Comparison of ENCODE assay signal across 1 cellular context in genomic region chr2:86719637-86720540, GRCh38.
A peak's percentile ranks its signal among the peaks of the same experiment; 100 is the strongest.
TF ChIP-seq lines count a peak whose summit lies in the region.
"Not testable (repeated sequence)": the region's sequence is repeated elsewhere in the genome, so short reads cannot be mapped to it uniquely, and the experiment has no call there.

A gene with protein sequence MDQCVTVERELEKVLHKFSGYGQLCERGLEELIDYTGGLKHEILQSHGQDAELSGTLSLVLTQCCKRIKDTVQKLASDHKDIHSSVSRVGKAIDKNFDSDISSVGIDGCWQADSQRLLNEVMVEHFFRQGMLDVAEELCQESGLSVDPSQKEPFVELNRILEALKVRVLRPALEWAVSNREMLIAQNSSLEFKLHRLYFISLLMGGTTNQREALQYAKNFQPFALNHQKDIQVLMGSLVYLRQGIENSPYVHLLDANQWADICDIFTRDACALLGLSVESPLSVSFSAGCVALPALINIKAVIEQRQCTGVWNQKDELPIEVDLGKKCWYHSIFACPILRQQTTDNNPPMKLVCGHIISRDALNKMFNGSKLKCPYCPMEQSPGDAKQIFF (plus strand): TSS chr2:86720291. CDS start chr2:86720668, 377 bp downstream.

TF ChIP-seq in HepG2, 621 proteins besides CTCF, POLR2A, EP300 and RAD21 (continued from another document and continues in another):
- 0 out of 2 replicates have a peak, but pooled peaks have one; percentile 10 for TF ChIP-seq HMG20A (CRISPR knock-in tag; IDR thresholded peaks at IDR 0.05; ENCODE audit: borderline replicate concordance)
- peak; percentile 18 to 49; a peak in 2 of 4 replicates for TF ChIP-seq HMGXB4 (CRISPR knock-in tag; IDR thresholded peaks at IDR 0.05; ENCODE audit: borderline replicate concordance in 1 of 2, low read depth in 1 of 2)
- peak; percentile 26 for TF ChIP-seq FOSL2 (CRISPR knock-in tag; IDR thresholded peaks at IDR 0.05)
- TF ChIP-seq ZKSCAN8 (CRISPR knock-in tag; IDR thresholded peaks at IDR 0.05; ENCODE audit: borderline replicate concordance), result peak; percentile 37; the same call in 1 of the 2 replicates
- TF ChIP-seq RXRA (CRISPR knock-in tag; IDR thresholded peaks at IDR 0.05), result 0 out of 2 replicates have a peak, but pooled peaks have one; percentile 70
- TF ChIP-seq, protein P1, sequence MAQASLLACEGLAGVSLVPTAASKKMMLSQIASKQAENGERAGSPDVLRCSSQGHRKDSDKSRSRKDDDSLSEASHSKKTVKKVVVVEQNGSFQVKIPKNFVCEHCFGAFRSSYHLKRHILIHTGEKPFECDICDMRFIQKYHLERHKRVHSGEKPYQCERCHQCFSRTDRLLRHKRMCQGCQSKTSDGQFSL (CRISPR knock-in tag; IDR thresholded peaks at IDR 0.05), result 0 out of 2 replicates have a peak, but pooled peaks have one; percentile 63
- peak; percentile 92 for TF ChIP-seq KDM2A (CRISPR knock-in tag; IDR thresholded peaks at IDR 0.05; ENCODE audit: borderline replicate concordance, low read depth)
- TF ChIP-seq, protein P2, sequence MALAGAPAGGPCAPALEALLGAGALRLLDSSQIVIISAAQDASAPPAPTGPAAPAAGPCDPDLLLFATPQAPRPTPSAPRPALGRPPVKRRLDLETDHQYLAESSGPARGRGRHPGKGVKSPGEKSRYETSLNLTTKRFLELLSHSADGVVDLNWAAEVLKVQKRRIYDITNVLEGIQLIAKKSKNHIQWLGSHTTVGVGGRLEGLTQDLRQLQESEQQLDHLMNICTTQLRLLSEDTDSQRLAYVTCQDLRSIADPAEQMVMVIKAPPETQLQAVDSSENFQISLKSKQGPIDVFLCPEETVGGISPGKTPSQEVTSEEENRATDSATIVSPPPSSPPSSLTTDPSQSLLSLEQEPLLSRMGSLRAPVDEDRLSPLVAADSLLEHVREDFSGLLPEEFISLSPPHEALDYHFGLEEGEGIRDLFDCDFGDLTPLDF (CRISPR knock-in tag; IDR thresholded peaks at IDR 0.05), result 0 out of 2 replicates have a peak, but pooled peaks have one; percentile 51
- peak; percentile 70 for TF ChIP-seq BHLHE40 (IDR thresholded peaks at IDR 0.05; ENCODE audit: low read length)
- TF ChIP-seq ERF (CRISPR knock-in tag; IDR thresholded peaks at IDR 0.05), result peak; percentile 70; the same call in 1 of the 2 replicates
- peak; percentile 36; the same call in 1 of the 2 replicates for TF ChIP-seq IKZF5 (CRISPR knock-in tag; IDR thresholded peaks at IDR 0.05)
- 0 out of 2 replicates have a peak, but pooled peaks have one; percentile 9 for TF ChIP-seq ZNF124 (CRISPR knock-in tag; IDR thresholded peaks at IDR 0.05)
- TF ChIP-seq ARID5B (CRISPR knock-in tag; IDR thresholded peaks at IDR 0.05), result peak; percentile 64; the same call in 1 of the 2 replicates
- peak in 1 of 2 experiments; percentile 90; a peak in 2 of 4 replicates for TF ChIP-seq KLF16 (CRISPR knock-in tag; IDR thresholded peaks at IDR 0.05)
- TF ChIP-seq CBFB (CRISPR knock-in tag; IDR thresholded peaks at IDR 0.05), result peak; percentile 65
- peak; percentile 84 for TF ChIP-seq NFYC (CRISPR knock-in tag; IDR thresholded peaks at IDR 0.05)
- peak; percentile 53 for TF ChIP-seq MYC (CRISPR knock-in tag; IDR thresholded peaks at IDR 0.05; ENCODE audit: borderline replicate concordance)
- peak; percentile 64 for TF ChIP-seq GATAD1 (CRISPR knock-in tag; IDR thresholded peaks at IDR 0.05)
- TF ChIP-seq KAT8 (CRISPR knock-in tag; IDR thresholded peaks at IDR 0.05), result peak; percentile 76
- TF ChIP-seq NONO, FOXA1, NR2F6 (IDR thresholded peaks at IDR 0.05): not testable (repeated sequence)
- peak; percentile 39; the same call in 1 of the 2 replicates for TF ChIP-seq NONO (CRISPR knock-in tag; conservative IDR thresholded peaks at IDR 0.05)
- peak; percentile 21; the same call in 1 of the 2 replicates for TF ChIP-seq ZFX (CRISPR knock-in tag; IDR thresholded peaks at IDR 0.05; ENCODE audit: low read depth)
- TF ChIP-seq PATZ1 (CRISPR knock-in tag; IDR thresholded peaks at IDR 0.05), result peak; percentile 57
- 0 out of 2 replicates have a peak, but pooled peaks have one; percentile 60 for TF ChIP-seq TSC22D2 (CRISPR knock-in tag; IDR thresholded peaks at IDR 0.05; ENCODE audit: borderline replicate concordance)
- peak; percentile 72; the same call in 1 of the 2 replicates for TF ChIP-seq ZNF777 (CRISPR knock-in tag; IDR thresholded peaks at IDR 0.05)
- peak; percentile 70; the same call in 1 of the 2 replicates for TF ChIP-seq ZNF639 (CRISPR knock-in tag; conservative IDR thresholded peaks at IDR 0.05)
- TF ChIP-seq HOMEZ (CRISPR knock-in tag; IDR thresholded peaks at IDR 0.05; ENCODE audit: low read depth), result peak; percentile 51; the same call in 1 of the 2 replicates
- TF ChIP-seq MLX (CRISPR knock-in tag; IDR thresholded peaks at IDR 0.05), result 0 out of 2 replicates have a peak, but pooled peaks have one; percentile 11
- 0 out of 2 replicates have a peak, but pooled peaks have one; percentile 18 for TF ChIP-seq MIER2 (CRISPR knock-in tag; IDR thresholded peaks at IDR 0.05)
- TF ChIP-seq ZMYM4 (CRISPR knock-in tag; IDR thresholded peaks at IDR 0.05), result peak; percentile 41; the same call in 1 of the 2 replicates
- TF ChIP-seq BCL6 (CRISPR knock-in tag; IDR thresholded peaks at IDR 0.05), result peak; percentile 66
- TF ChIP-seq FOXA1 (CRISPR knock-in tag; IDR thresholded peaks at IDR 0.05), result peak; percentile 46
- 0 out of 2 replicates have a peak, but pooled peaks have one; percentile 44 for TF ChIP-seq ZNF501 (CRISPR knock-in tag; IDR thresholded peaks at IDR 0.05)
- TF ChIP-seq, protein P3, sequence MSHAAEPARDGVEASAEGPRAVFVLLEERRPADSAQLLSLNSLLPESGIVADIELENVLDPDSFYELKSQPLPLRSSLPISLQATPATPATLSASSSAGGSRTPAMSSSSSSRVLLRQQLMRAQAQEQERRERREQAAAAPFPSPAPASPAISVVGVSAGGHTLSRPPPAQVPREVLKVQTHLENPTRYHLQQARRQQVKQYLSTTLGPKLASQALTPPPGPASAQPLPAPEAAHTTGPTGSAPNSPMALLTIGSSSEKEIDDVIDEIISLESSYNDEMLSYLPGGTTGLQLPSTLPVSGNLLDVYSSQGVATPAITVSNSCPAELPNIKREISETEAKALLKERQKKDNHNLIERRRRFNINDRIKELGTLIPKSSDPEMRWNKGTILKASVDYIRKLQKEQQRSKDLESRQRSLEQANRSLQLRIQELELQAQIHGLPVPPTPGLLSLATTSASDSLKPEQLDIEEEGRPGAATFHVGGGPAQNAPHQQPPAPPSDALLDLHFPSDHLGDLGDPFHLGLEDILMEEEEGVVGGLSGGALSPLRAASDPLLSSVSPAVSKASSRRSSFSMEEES (CRISPR knock-in tag; IDR thresholded peaks at IDR 0.05), result 0 out of 2 replicates have a peak, but pooled peaks have one; percentile 30
- peak; percentile 60; the same call in 1 of the 2 replicates for TF ChIP-seq ZSCAN9 (CRISPR knock-in tag; IDR thresholded peaks at IDR 0.05; ENCODE audit: borderline replicate concordance)
- peak; percentile 54; the same call in 1 of the 2 replicates for TF ChIP-seq FOXA3 (CRISPR knock-in tag; IDR thresholded peaks at IDR 0.05)
- peak; percentile 47; the same call in 1 of the 2 replicates for TF ChIP-seq NR2F6 (CRISPR knock-in tag; IDR thresholded peaks at IDR 0.05)
- TF ChIP-seq KLF11 (CRISPR knock-in tag; IDR thresholded peaks at IDR 0.05), result 0 out of 2 replicates have a peak, but pooled peaks have one; percentile 27
- TF ChIP-seq, protein P4, sequence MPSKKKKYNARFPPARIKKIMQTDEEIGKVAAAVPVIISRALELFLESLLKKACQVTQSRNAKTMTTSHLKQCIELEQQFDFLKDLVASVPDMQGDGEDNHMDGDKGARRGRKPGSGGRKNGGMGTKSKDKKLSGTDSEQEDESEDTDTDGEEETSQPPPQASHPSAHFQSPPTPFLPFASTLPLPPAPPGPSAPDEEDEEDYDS (CRISPR knock-in tag; IDR thresholded peaks at IDR 0.05), result peak; percentile 66; the same call in 1 of the 2 replicates
